ENCODE assay signal across 11 cellular contexts in the genomic region with DNA sequence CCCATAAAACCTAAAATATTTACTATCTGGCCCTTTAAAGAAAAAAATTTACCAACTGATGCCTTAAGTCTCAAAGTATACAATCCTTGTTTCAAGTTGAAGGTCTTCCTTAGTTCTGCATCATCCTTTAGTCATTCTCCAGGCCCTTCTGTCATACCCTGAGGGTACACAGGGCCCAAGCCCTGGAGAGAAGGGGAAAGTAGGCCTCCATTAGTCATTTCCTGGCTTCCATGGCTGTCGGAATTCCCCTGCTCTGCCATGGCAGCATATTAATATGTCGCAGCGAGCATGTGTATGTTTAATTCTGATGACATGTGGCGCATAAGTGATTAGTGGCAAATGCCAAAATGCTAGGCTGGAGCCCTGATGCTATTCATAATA. TPM values are rescaled to one million over a fixed set of nuclear protein-coding genes. Genes with fewer than 3 reads are reported as not detected.
DNase-seq lines count a peak whose midpoint lies in the region; ATAC-seq and TF ChIP-seq lines count a peak whose summit lies in the region.
"Had no signal": no experiment of that assay in that cellular context is flagged by ENCODE, and none has a peak within 500 bp of the region (broad histone marks: within the 10 kb centered on the region; RNA-seq: fewer than 3 reads in every experiment).

No MANE protein-coding gene starts in this region.

- H2AFZ ChIP-seq in GM23248 (peak overlapping the region; percentile 61), SK-N-SH (ENCODE audit: low read depth) (peak overlapping the region; percentile 79; the same call in 1 of the 2 replicates)

- H4K20me1 ChIP-seq in GM23248 (ENCODE audit: insufficient read depth) (no peaks in the 10 kb centered on the region), SK-N-SH (ENCODE audit: insufficient read depth) (no peaks in the 10 kb centered on the region)

- H3K79me2 ChIP-seq in GM23248 (ENCODE audit: insufficient read depth) (no peaks in the 10 kb centered on the region), SK-N-SH (ENCODE audit: insufficient read depth) (no peaks in the 10 kb centered on the region)

- peaks cover 20% of the 10 kb centered on the region for H3K4me1 ChIP-seq in GM23248 (ENCODE audit: insufficient read depth)
- peaks cover 2 to 23% of the 10 kb centered on the region in 2 experiments; a peak in 2 of 4 replicates for H3K4me1 ChIP-seq in SK-N-SH (ENCODE audit: control insufficient read depth in 1 of 2, insufficient read depth in 2 of 2, low read depth in 1 of 2, low read length in 1 of 2)
- H3K4me1 ChIP-seq in ascending aorta, result no peaks in the 10 kb centered on the region
- H3K4me1 ChIP-seq: left lung, Peyer's patch had no signal

- H3F3A ChIP-seq in GM23248 (ENCODE audit: insufficient read depth) (peaks cover 22% of the 10 kb centered on the region; the same call in 1 of the 2 replicates), SK-N-SH (replicated peaks; ENCODE audit: insufficient read depth) (peaks cover 14% of the 10 kb centered on the region)

- peak; percentile 98 for DNase-seq in A172 (ENCODE audit: low spot score)
- DNase-seq in GM23248, result peak; percentile 95
- no peak for DNase-seq in SK-N-SH
- peak; percentile 77 for DNase-seq in fibroblast of villous mesenchyme (ENCODE audit: low read depth)
- no peak for DNase-seq in ascending aorta (ENCODE audit: low spot score in 2 of 2)
- DNase-seq in stimulated activated naive CD4-positive, alpha-beta T cell (lab: John Stamatoyannopoulos, UW), result no peak
- no peak for DNase-seq in SIG-M5 treated with dmso at 0.1 percent for 504 hours (lab: John Stamatoyannopoulos, UW; ENCODE audit: unreplicated experiment)
- DNase-seq: left lung, Peyer's patch had no signal

- H3K9me2 ChIP-seq in GM23248 (ENCODE audit: insufficient read depth) (no peaks in the 10 kb centered on the region), SK-N-SH (no peaks in the 10 kb centered on the region)

- WGBS in GM23248 (ENCODE audit: low coverage in 1 of 2, low lambda C conversion rate in 2 of 2, missing lambda C conversion rate in 2 of 2), 2 experiments, result 2 to 3% methylated on average over 4 of the region's 4 CpGs
- 20% methylated on average over 4 of the region's 4 CpGs for WGBS in SK-N-SH (ENCODE audit: low lambda C conversion rate)

- no peak for TF ChIP-seq RAD21 in SK-N-SH (IDR thresholded peaks at IDR 0.05; ENCODE audit: low read length)

- H3K36me3 ChIP-seq in GM23248 (ENCODE audit: low read depth) (no peaks in the 10 kb centered on the region), SK-N-SH (replicated peaks in 1 of 2; ENCODE audit: control insufficient read depth in 1 of 2, insufficient read depth in 2 of 2, low read length in 1 of 2) (no peaks in the 10 kb centered on the region), ascending aorta (no peaks in the 10 kb centered on the region)
- H3K36me3 ChIP-seq: left lung, Peyer's patch had no signal

- H3K9me3 ChIP-seq in GM23248 (ENCODE audit: low read depth) (no peaks in the 10 kb centered on the region), SK-N-SH (no peaks in the 10 kb centered on the region), ascending aorta (no peaks in the 10 kb centered on the region)
- H3K9me3 ChIP-seq: left lung, Peyer's patch had no signal

- H3K9ac ChIP-seq in GM23248 (0 out of 2 replicates have a peak overlapping the region, but pooled peaks have one; percentile 29), SK-N-SH (peak overlapping the region; percentile 28; the same call in 1 of the 2 replicates)

- intact Hi-C loops in ascending aorta (cut with DNase I), result no loop called here

- TF ChIP-seq CTCF in SK-N-SH (IDR thresholded peaks at IDR 0.05) (no peak), fibroblast of villous mesenchyme (IDR thresholded peaks at IDR 0.05; ENCODE audit: insufficient read depth, low read depth, low read length) (no peak), ascending aorta (IDR thresholded peaks at IDR 0.05) (no peak)

- H3K4me3 ChIP-seq in GM23248 (0 out of 2 replicates have a peak overlapping the region, but pooled peaks have one; percentile 22), SK-N-SH (ENCODE audit: low read depth in 2 of 2, low read length in 1 of 2) (no peak overlapping the region), fibroblast of villous mesenchyme (ENCODE audit: low read depth, low read length) (no peak overlapping the region), ascending aorta (no peak overlapping the region)
- H3K4me3 ChIP-seq: left lung, Peyer's patch had no signal

- peak overlapping the region; percentile 67 for H3K4me2 ChIP-seq in GM23248 (ENCODE audit: unreplicated experiment)
- H3K4me2 ChIP-seq in SK-N-SH, result peak overlapping the region; percentile 63

- H3K27me3 ChIP-seq in GM23248 (replicated peaks; ENCODE audit: insufficient read depth) (no peaks in the 10 kb centered on the region), SK-N-SH (ENCODE audit: insufficient read depth) (no peaks in the 10 kb centered on the region), ascending aorta (no peaks in the 10 kb centered on the region)
- H3K27me3 ChIP-seq: left lung, Peyer's patch had no signal

- CTCF ChIA-PET in SK-N-SH (lab: Yijun Ruan, JAX), result interaction anchor here (1.2 kb wide), 1 partner anchor 10 kb away, joined by 7 read pairs; no protein-coding TSS in a partner anchor

- no peak for ATAC-seq in GM18498 (IDR thresholded peaks at IDR 0.05; ENCODE audit: unreplicated experiment)
- ATAC-seq: left lung had no signal

- peak in 1 of 2 experiments; percentile 90; a peak in 2 of 4 replicates for TF ChIP-seq EP300 in SK-N-SH (IDR thresholded peaks at IDR 0.05; ENCODE audit: borderline replicate concordance in 1 of 2, low read depth in 1 of 2, low read length in 1 of 2)

- in situ Hi-C loops in GM23248 (cut with MboI), result no loop called here

- peak overlapping the region; percentile 82 for H3K27ac ChIP-seq in GM23248
- peak overlapping the region; percentile 39 to 76; a peak in 3 of 4 replicates for H3K27ac ChIP-seq in SK-N-SH (ENCODE audit: low read depth in 2 of 2, low read length in 1 of 2)
- H3K27ac ChIP-seq in ascending aorta, result no peak overlapping the region
- H3K27ac ChIP-seq: left lung, Peyer's patch had no signal

- POLR2A ChIA-PET in SK-N-SH (lab: Yijun Ruan, JAX), result no interaction called here

TF ChIP-seq in SK-N-SH, 30 proteins besides CTCF, POLR2A, EP300 and RAD21 (continues in another document):
- TF ChIP-seq EZH2phosphoT487 (IDR thresholded peaks at IDR 0.05; ENCODE audit: borderline replicate concordance, low read depth), result no peak
- TF ChIP-seq YY1 (IDR thresholded peaks at IDR 0.05; ENCODE audit: low read depth), result peak; percentile 77; the same call in 1 of the 2 replicates
- TF ChIP-seq POLR2AphosphoS5 (IDR thresholded peaks at IDR 0.05; ENCODE audit: low read depth, low read length), result peak; percentile 54; the same call in 1 of the 2 replicates
- TF ChIP-seq, protein P1, sequence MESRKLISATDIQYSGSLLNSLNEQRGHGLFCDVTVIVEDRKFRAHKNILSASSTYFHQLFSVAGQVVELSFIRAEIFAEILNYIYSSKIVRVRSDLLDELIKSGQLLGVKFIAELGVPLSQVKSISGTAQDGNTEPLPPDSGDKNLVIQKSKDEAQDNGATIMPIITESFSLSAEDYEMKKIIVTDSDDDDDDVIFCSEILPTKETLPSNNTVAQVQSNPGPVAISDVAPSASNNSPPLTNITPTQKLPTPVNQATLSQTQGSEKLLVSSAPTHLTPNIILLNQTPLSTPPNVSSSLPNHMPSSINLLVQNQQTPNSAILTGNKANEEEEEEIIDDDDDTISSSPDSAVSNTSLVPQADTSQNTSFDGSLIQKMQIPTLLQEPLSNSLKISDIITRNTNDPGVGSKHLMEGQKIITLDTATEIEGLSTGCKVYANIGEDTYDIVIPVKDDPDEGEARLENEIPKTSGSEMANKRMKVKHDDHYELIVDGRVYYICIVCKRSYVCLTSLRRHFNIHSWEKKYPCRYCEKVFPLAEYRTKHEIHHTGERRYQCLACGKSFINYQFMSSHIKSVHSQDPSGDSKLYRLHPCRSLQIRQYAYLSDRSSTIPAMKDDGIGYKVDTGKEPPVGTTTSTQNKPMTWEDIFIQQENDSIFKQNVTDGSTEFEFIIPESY (IDR thresholded peaks at IDR 0.05; ENCODE audit: borderline replicate concordance, low read depth), result peak; percentile 44; the same call in 1 of the 2 replicates
- TF ChIP-seq TAF1 (IDR thresholded peaks at IDR 0.05; ENCODE audit: borderline replicate concordance, low read depth, low read length), result no peak
- TF ChIP-seq NFIC (IDR thresholded peaks at IDR 0.05; ENCODE audit: borderline replicate concordance), result peak; percentile 72
- TF ChIP-seq FOSL2 (IDR thresholded peaks at IDR 0.05; ENCODE audit: borderline replicate concordance, low read depth), result peak; percentile 91
- peak; percentile 69; the same call in 1 of the 2 replicates for TF ChIP-seq RXRA (IDR thresholded peaks at IDR 0.05; ENCODE audit: borderline replicate concordance, low read depth)
- TF ChIP-seq GATA2 (CRISPR knock-in tag; IDR thresholded peaks at IDR 0.05), result no peak
- TF ChIP-seq SIN3A (IDR thresholded peaks at IDR 0.05; ENCODE audit: borderline replicate concordance, low read depth, low read length), result peak; percentile 50; the same call in 1 of the 2 replicates
- TF ChIP-seq, protein P2, sequence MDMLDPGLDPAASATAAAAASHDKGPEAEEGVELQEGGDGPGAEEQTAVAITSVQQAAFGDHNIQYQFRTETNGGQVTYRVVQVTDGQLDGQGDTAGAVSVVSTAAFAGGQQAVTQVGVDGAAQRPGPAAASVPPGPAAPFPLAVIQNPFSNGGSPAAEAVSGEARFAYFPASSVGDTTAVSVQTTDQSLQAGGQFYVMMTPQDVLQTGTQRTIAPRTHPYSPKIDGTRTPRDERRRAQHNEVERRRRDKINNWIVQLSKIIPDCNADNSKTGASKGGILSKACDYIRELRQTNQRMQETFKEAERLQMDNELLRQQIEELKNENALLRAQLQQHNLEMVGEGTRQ (IDR thresholded peaks at IDR 0.05; ENCODE audit: borderline replicate concordance, low read depth, low read length), result no peak
- peak; percentile 90 for TF ChIP-seq JUND (IDR thresholded peaks at IDR 0.05)
- TF ChIP-seq, protein P3, sequence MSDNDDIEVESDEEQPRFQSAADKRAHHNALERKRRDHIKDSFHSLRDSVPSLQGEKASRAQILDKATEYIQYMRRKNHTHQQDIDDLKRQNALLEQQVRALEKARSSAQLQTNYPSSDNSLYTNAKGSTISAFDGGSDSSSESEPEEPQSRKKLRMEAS (IDR thresholded peaks at IDR 0.05; ENCODE audit: low read depth), result peak; percentile 76
- peak; percentile 80; the same call in 1 of the 2 replicates for TF ChIP-seq TEAD4 (IDR thresholded peaks at IDR 0.05; ENCODE audit: borderline replicate concordance, insufficient read depth)
- no peak for TF ChIP-seq SMC3 (IDR thresholded peaks at IDR 0.05; ENCODE audit: low read depth, low read length)

RNA-seq across cellular contexts. Expression of a gene that starts 22.0 kb away (rescaled TPM):
- 3.6 and 4.7 TPM in 2 replicates for total RNA-seq in A172 (2014; rRNA removed; shearing (Covaris generic))
- 2.6 and 3.8 TPM in 2 replicates for total RNA-seq in GM23248 (2014; rRNA removed; shearing (Covaris generic))
- 1.5 and 1.6 TPM in 2 replicates for polyA plus RNA-seq in GM23248 (2016; fragmentation: Nextera tagmentation; extraction: Ambion mirVana)
- polyA plus RNA-seq in SK-N-SH (2012; rRNA removed), result 2.1 and 2.3 TPM in 2 replicates
- 1.2 and 1.7 TPM in 2 replicates for polyA plus RNA-seq in SK-N-SH (2012; cell fraction: cytosol; rRNA removed)
- polyA plus RNA-seq in SK-N-SH (2012; cell fraction: nucleus; rRNA removed), result 1.2 and 2.1 TPM in 2 replicates
- total RNA-seq in fibroblast of villous mesenchyme, result 3.2 and 5.6 TPM in 2 replicates
- total RNA-seq in ascending aorta, result 0.64 TPM
- total RNA-seq: activated CD8-positive, alpha-beta memory T cell treated with anti-CD3 and anti-CD28 coated beads for 36 hours had no signal

Comparison
In these comparisons a context has a peak if more than half of its experiments do, and no peak if none do; other contexts are left out.
1. DNase-seq: peak in A172 (single experiment), GM23248 (single experiment) and fibroblast of villous mesenchyme (single experiment); none in SK-N-SH (single experiment), ascending aorta (0 of 2), stimulated activated naive CD4-positive, alpha-beta T cell (0 of 6) and SIG-M5 treated with dmso at 0.1 percent for 504 hours (single experiment).
2. H3K27ac ChIP-seq: peak in GM23248 (single experiment) and SK-N-SH (2 of 2); none in ascending aorta (0 of 2).